ENCODE assay signal across 2 cellular contexts in the genomic region with DNA sequence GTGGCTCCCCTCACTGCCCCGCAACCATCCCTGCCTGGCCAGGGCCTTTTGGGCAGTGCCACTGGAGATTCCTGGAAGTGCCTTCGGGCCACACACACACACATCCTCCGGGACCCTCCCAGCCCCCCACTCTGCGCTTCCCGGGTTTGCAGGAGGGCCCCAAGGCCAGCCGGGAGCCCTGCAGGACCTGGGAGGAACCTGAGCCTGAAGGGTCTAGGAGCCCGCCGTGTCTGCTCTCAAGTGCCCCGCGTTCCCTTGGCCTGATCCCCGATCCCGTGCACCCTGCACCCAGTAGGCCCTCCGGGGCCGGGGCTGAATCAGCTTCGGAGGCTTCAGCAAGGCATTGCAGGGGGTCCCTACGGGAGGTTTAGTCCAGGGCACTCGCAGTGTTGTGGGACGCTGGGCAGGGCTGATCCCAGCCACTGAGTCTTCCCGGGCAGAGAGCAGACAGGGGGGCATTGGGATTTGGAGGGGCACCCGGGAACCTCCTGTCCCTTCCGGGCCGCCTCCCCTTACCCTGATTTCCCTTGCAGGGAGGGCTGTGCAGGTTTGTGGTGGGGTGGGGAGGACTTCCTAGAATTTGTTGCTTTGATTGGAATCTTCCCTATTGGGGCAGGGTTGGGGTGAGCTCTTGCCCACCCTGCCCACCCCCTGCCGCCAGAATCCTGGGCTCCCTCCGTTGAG.
TF ChIP-seq lines count a peak whose summit lies in the region.

No MANE protein-coding gene starts in this region.

TF ChIP-seq in SK-N-SH, 30 proteins besides CTCF, POLR2A, EP300 and RAD21:
- no peak for TF ChIP-seq RCOR1 (IDR thresholded peaks at IDR 0.05; ENCODE audit: low read length)
- TF ChIP-seq POLR2AphosphoS5 (IDR thresholded peaks at IDR 0.05; ENCODE audit: low read depth, low read length), result no peak
- TF ChIP-seq TAF1 (IDR thresholded peaks at IDR 0.05; ENCODE audit: borderline replicate concordance, low read depth, low read length), result no peak
- no peak for TF ChIP-seq ELF1 (IDR thresholded peaks at IDR 0.05)
- no peak for TF ChIP-seq RFX5 (IDR thresholded peaks at IDR 0.05; ENCODE audit: low read length)
- TF ChIP-seq JUND (IDR thresholded peaks at IDR 0.05), result no peak
- TF ChIP-seq MEF2A (IDR thresholded peaks at IDR 0.05; ENCODE audit: borderline replicate concordance, low read depth), result no peak
- TF ChIP-seq, protein P1, sequence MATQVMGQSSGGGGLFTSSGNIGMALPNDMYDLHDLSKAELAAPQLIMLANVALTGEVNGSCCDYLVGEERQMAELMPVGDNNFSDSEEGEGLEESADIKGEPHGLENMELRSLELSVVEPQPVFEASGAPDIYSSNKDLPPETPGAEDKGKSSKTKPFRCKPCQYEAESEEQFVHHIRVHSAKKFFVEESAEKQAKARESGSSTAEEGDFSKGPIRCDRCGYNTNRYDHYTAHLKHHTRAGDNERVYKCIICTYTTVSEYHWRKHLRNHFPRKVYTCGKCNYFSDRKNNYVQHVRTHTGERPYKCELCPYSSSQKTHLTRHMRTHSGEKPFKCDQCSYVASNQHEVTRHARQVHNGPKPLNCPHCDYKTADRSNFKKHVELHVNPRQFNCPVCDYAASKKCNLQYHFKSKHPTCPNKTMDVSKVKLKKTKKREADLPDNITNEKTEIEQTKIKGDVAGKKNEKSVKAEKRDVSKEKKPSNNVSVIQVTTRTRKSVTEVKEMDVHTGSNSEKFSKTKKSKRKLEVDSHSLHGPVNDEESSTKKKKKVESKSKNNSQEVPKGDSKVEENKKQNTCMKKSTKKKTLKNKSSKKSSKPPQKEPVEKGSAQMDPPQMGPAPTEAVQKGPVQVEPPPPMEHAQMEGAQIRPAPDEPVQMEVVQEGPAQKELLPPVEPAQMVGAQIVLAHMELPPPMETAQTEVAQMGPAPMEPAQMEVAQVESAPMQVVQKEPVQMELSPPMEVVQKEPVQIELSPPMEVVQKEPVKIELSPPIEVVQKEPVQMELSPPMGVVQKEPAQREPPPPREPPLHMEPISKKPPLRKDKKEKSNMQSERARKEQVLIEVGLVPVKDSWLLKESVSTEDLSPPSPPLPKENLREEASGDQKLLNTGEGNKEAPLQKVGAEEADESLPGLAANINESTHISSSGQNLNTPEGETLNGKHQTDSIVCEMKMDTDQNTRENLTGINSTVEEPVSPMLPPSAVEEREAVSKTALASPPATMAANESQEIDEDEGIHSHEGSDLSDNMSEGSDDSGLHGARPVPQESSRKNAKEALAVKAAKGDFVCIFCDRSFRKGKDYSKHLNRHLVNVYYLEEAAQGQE (IDR thresholded peaks at IDR 0.05; ENCODE audit: low read depth, low read length), result no peak
- no peak for TF ChIP-seq IRF3 (IDR thresholded peaks at IDR 0.05; ENCODE audit: low read depth, low read length)
- no peak for TF ChIP-seq MXI1 (IDR thresholded peaks at IDR 0.05; ENCODE audit: low read depth, low read length)
- TF ChIP-seq NRF1 (IDR thresholded peaks at IDR 0.05; ENCODE audit: low read depth, low read length), result no peak
- no peak for TF ChIP-seq TCF12 (IDR thresholded peaks at IDR 0.05)
- TF ChIP-seq GABPA (IDR thresholded peaks at IDR 0.05; ENCODE audit: low read depth), result no peak
- no peak for TF ChIP-seq FOXJ3 (CRISPR knock-in tag; IDR thresholded peaks at IDR 0.05)
- TF ChIP-seq ZBTB33 (IDR thresholded peaks at IDR 0.05; ENCODE audit: borderline replicate concordance, low read depth), result no peak
- no peak for TF ChIP-seq CHD2 (IDR thresholded peaks at IDR 0.05; ENCODE audit: low read length, partially characterized antibody)

TF ChIP-seq in SK-N-SH treated with all-trans-retinoic acid at 6 μM for 48 hours, 23 proteins besides CTCF, POLR2A, EP300 and RAD21:
- TF ChIP-seq ZFP30 (CRISPR knock-in tag; IDR thresholded peaks at IDR 0.05), result no peak
- TF ChIP-seq OSR1 (CRISPR knock-in tag; IDR thresholded peaks at IDR 0.05), result no peak
- TF ChIP-seq ISL1 (CRISPR knock-in tag; IDR thresholded peaks at IDR 0.05), result no peak
- no peak for TF ChIP-seq CREB5 (CRISPR knock-in tag; IDR thresholded peaks at IDR 0.05; ENCODE audit: low read depth)
- TF ChIP-seq ZC3H10 (CRISPR knock-in tag; IDR thresholded peaks at IDR 0.05), result no peak
- no peak for TF ChIP-seq TCF4 (CRISPR knock-in tag; IDR thresholded peaks at IDR 0.05; ENCODE audit: borderline replicate concordance)
- TF ChIP-seq ARNTL (CRISPR knock-in tag; IDR thresholded peaks at IDR 0.05; ENCODE audit: borderline replicate concordance, low read depth), result no peak
- TF ChIP-seq ZNF70 (CRISPR knock-in tag; IDR thresholded peaks at IDR 0.05), result no peak
